Comparison of ENCODE assay signal across 9 cellular contexts in the genomic region with DNA sequence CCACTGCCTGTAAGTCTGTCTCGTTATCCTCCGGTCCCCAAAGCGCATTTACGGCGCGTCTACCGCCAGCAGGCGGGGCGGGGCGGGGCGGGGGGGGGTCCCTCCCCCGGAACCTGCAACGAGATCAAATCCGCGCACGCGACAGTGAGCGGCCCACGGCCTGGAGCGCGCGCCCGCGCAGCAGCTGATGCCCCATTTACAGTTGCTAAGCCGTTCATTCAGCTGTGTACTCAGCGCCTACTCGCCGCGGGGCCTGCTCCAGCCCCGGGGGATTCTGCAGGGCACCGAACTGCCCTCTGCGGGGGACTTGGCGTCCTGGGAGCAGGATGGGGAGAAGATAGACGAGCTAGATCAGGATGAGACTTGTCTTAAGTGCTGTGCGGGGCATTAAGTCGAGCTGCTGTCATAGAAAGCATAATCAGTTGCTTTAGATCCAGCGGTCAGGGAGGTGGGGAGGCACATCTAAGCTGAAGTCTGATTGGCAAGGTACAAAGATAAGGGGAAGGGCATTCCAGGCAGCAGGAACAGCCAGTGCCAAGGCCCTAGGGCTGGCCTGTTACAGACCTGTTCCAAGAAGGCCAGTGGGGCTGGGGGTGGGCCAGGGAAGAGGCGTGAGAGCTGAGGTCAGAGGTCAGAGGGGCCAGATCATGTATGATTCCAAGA. TPM values are rescaled to one million over a fixed set of nuclear protein-coding genes. Genes with fewer than 3 reads are reported as not detected.
DNase-seq lines count a peak whose midpoint lies in the region; ATAC-seq and TF ChIP-seq lines count a peak whose summit lies in the region.
"Had no signal": no experiment of that assay in that cellular context is flagged by ENCODE, and none has a peak within 500 bp of the region (broad histone marks: within the 10 kb centered on the region; RNA-seq: fewer than 3 reads in every experiment).

No MANE protein-coding gene starts in this region.

- no peaks in the 10 kb centered on the region for H3K9me3 Mint-ChIP-seq in activated CD4-positive, alpha-beta T cell treated with anti-CD3 and anti-CD28 coated beads, Interleukin-2, amount 10 ng/mL, durations not matched to agents 24 days and 14 days

- peaks cover 12% of the 10 kb centered on the region for H3K27me3 Mint-ChIP-seq in activated CD4-positive, alpha-beta T cell treated with anti-CD3 and anti-CD28 coated beads, Interleukin-2, amount 10 ng/mL, durations not matched to agents 24 days and 14 days

- TF ChIP-seq CTCF in coronary artery (IDR thresholded peaks at IDR 0.05) (no peak), right lobe of liver (IDR thresholded peaks at IDR 0.05) (no peak)

- peaks cover 22% of the 10 kb centered on the region for H3K4me1 Mint-ChIP-seq in activated CD4-positive, alpha-beta T cell treated with anti-CD3 and anti-CD28 coated beads, Interleukin-2, amount 10 ng/mL, durations not matched to agents 24 days and 14 days

- no peak for TF ChIP-seq POLR2A in right lobe of liver (IDR thresholded peaks at IDR 0.05)

- H3K4me3 ChIP-seq in coronary artery (peak overlapping the region; percentile 91), right lobe of liver (peak overlapping the region; percentile 75 to 90 (median 85))

- in situ Hi-C loops in Caki2 (cut with HindIII; ENCODE audit: low pct_unique_long_range_greater_than_20kb, low sequenced_read_pairs): no loop called here

- ATAC-seq in HG02798 (IDR thresholded peaks at IDR 0.05; ENCODE audit: poor library complexity, unreplicated experiment) (peak; percentile 25), right lobe of liver (peak; percentile 5 to 45 (median 31))

- H3K4me3 Mint-ChIP-seq in activated CD4-positive, alpha-beta T cell treated with anti-CD3 and anti-CD28 coated beads, Interleukin-2, amount 10 ng/mL, durations not matched to agents 24 days and 14 days: peak overlapping the region; percentile 84

- intact Hi-C loops in activated CD4-positive, alpha-beta T cell treated with anti-CD3 and anti-CD28 coated beads, Interleukin-2, amount 10 ng/mL, durations not matched to agents 24 days and 14 days (cut with micrococcal nuclease): no loop called here
- intact Hi-C loops in right lobe of liver (cut with DNase I): no loop called here

- H3K4me1 ChIP-seq in right lobe of liver: peaks cover 0 to 20% (median 10%) of the 10 kb centered on the region in 4 donors

- DNase-seq in Caki2 (ENCODE audit: low read depth): peak; percentile 47
- DNase-seq in NCI-H446 (lab: John Stamatoyannopoulos, UW): peak; percentile 25 to 86
- peak; percentile 94 for DNase-seq in activated CD4-positive, alpha-beta T cell treated with anti-CD3 and anti-CD28 coated beads, Interleukin-2, amount 10 ng/mL, durations not matched to agents 24 days and 14 days
- no peak for DNase-seq in coronary artery (ENCODE audit: low spot score)
- peak; percentile 68 to 85 (median 80) for DNase-seq in right lobe of liver
- DNase-seq in stimulated activated CD4-positive, alpha-beta T cell treated with anti-CD3 and anti-CD28 coated beads, TNF-alpha, amount 100 ng/mL, for 24 hours (ENCODE audit: low read depth in 3 of 3): peak; percentile 51 to 70 (median 55)
- DNase-seq in A172 (ENCODE audit: low spot score): no peak

- no peaks in the 10 kb centered on the region for H3K9me3 ChIP-seq in right lobe of liver

- no peaks in the 10 kb centered on the region for H3K27me3 ChIP-seq in right lobe of liver

- no peaks in the 10 kb centered on the region for H3K36me3 Mint-ChIP-seq in activated CD4-positive, alpha-beta T cell treated with anti-CD3 and anti-CD28 coated beads, Interleukin-2, amount 10 ng/mL, durations not matched to agents 24 days and 14 days (ENCODE audit: low read depth)

- H3K36me3 ChIP-seq in right lobe of liver: no peaks in the 10 kb centered on the region

- WGBS in right lobe of liver (ENCODE audit: insufficient coverage, low coverage, low lambda C conversion rate, missing lambda C conversion rate): under 1% methylated on average over 21 of the region's 38 CpGs

- H3K27ac ChIP-seq in coronary artery: peak overlapping the region; percentile 65 to 87
- H3K27ac ChIP-seq in right lobe of liver: peak overlapping the region; percentile 67 to 89 (median 76)

- peak overlapping the region; percentile 81 for H3K27ac Mint-ChIP-seq in activated CD4-positive, alpha-beta T cell treated with anti-CD3 and anti-CD28 coated beads, Interleukin-2, amount 10 ng/mL, durations not matched to agents 24 days and 14 days

RNA-seq across cellular contexts. Expression of a gene that starts 1.4 kb away (rescaled TPM):
- 21.6 and 28.3 TPM in 2 replicates for total RNA-seq in Caki2 (2014; rRNA removed; shearing (Covaris generic); ENCODE audit: low replicate concordance)
- 6.7 TPM in 2 replicates for total RNA-seq in activated CD4-positive, alpha-beta T cell treated with anti-CD3 and anti-CD28 coated beads, Interleukin-2, amount 10 ng/mL, durations not matched to agents 24 days and 14 days
- total RNA-seq in right lobe of liver: 10 to 100 TPM; 13.6 to 32.8 (median 21.8) TPM
- total RNA-seq in A172 (2014; rRNA removed; shearing (Covaris generic)): 49.6 and 84.9 TPM in 2 replicates

RNA-seq across cellular contexts. Expression of a gene that starts 39.5 kb away (rescaled TPM):
- 0.03 TPM in 1 of 2 replicates, not detected in the other for total RNA-seq in Caki2 (2014; rRNA removed; shearing (Covaris generic); ENCODE audit: low replicate concordance)
- total RNA-seq in activated CD4-positive, alpha-beta T cell treated with anti-CD3 and anti-CD28 coated beads, Interleukin-2, amount 10 ng/mL, durations not matched to agents 24 days and 14 days: not detected in 2 replicates
- 1 to 10 TPM in 1 of 6 experiments, under 1 TPM in 5; 0.43 to 1.4 (median 0.66) TPM for total RNA-seq in right lobe of liver
- not detected in 2 replicates for total RNA-seq in A172 (2014; rRNA removed; shearing (Covaris generic))
- total RNA-seq: T-helper 2 cell treated with Interferon-gamma antibody and Interleukin-4, amounts not matched to agents 100 ng/mL and 5 ng/mL, for 36 hours had no signal

Comparison
In these comparisons a context has a peak if more than half of its experiments do, and no peak if none do; other contexts are left out.
1. DNase-seq: peak in Caki2 (single experiment), NCI-H446 (2 of 2), activated CD4-positive, alpha-beta T cell treated with anti-CD3 and anti-CD28 coated beads, Interleukin-2, amount 10 ng/mL, durations not matched to agents 24 days and 14 days (single experiment), right lobe of liver (3 of 3) and stimulated activated CD4-positive, alpha-beta T cell treated with anti-CD3 and anti-CD28 coated beads, TNF-alpha, amount 100 ng/mL, for 24 hours (3 of 3); none in coronary artery (single experiment) and A172 (single experiment).